ENCODE assay signal across 22 cellular contexts in genomic region chr16:87152221-87152755, GRCh38.
"Had no signal": no experiment of that assay in that cellular context is flagged by ENCODE, and none has a peak within 500 bp of the region (broad histone marks: within the 10 kb centered on the region; RNA-seq: fewer than 3 reads in every experiment).

No MANE protein-coding gene starts in this region.

- H3K9me3 ChIP-seq: MG63, SJSA1 had no signal

- H3K27me3 ChIP-seq: MG63, SJSA1 had no signal

- DNase-seq: KBM-7, MG63, NCI-H1092, NCI-H1105 treated with DMSO at 0.1 percent for 48 hours, NCI-H1417 treated with DMSO at 0.1 percent for 48 hours, NCI-H146, NCI-H1694 treated with DMSO at 0.1 percent for 48 hours, NCI-H1930, NCI-H2081, NCI-H2171, NCI-H226, NCI-H446, NCI-H510A, NCI-H524 treated with DMSO at 0.1 percent for 48 hours, NCI-H69, NCI-H774, Right ventricle myocardium superior, RPMI8226, SIG-M5 had no signal

- H3K27ac Mint-ChIP-seq: IgD-negative memory B cell had no signal

- H3K27ac ChIP-seq: SJSA1, SK-N-MC had no signal

- H3K4me3 ChIP-seq: MG63, SJSA1, SK-N-MC had no signal

- H3K36me3 ChIP-seq: MG63, SJSA1 had no signal

- H3K4me1 Mint-ChIP-seq: IgD-negative memory B cell had no signal
